ENCODE assay signal across 8 cellular contexts in genomic region chr6:135181333-135182119, GRCh38. TPM values are rescaled to one million over a fixed set of nuclear protein-coding genes. Genes with fewer than 3 reads are reported as not detected.
DNase-seq lines count a peak whose midpoint lies in the region; ATAC-seq lines count a peak whose summit lies in the region.

No MANE protein-coding gene starts in this region.

- H3K4me1 Mint-ChIP-seq in activated T-cell treated with anti-CD3 and anti-CD28 coated beads, Interleukin-2, amount 50 U/mL, for 4 hours (ENCODE audit: low read depth): peaks cover 29% of the 10 kb centered on the region
- H3K4me1 Mint-ChIP-seq in activated T-helper 2 cell treated with anti-CD3 and anti-CD28 coated beads, Interferon-gamma antibody, Interleukin-2, Interleukin-4, amounts not matched to agents 10 μg/mL and 5 μg/mL and 100 μg/mL, durations not matched to agents 14 hours and 24 hours and 36 hours (ENCODE audit: low read depth): peaks cover 45% of the 10 kb centered on the region

- H3K27ac Mint-ChIP-seq in activated T-helper 2 cell treated with anti-CD3 and anti-CD28 coated beads, Interferon-gamma antibody, Interleukin-2, Interleukin-4, amounts not matched to agents 10 μg/mL and 5 μg/mL and 100 μg/mL, durations not matched to agents 14 hours and 24 hours and 36 hours: peak overlapping the region; percentile 95

- no peak for ATAC-seq in activated T-cell treated with anti-CD3 and anti-CD28 coated beads, Interleukin-2, amount 50 U/mL, for 4 hours
- no peak for ATAC-seq in GM21390 (IDR thresholded peaks at IDR 0.05; ENCODE audit: unreplicated experiment)

- peak overlapping the region; percentile 63 to 72 (median 72) for H3K4me3 ChIP-seq in skeletal muscle tissue (ENCODE audit: low read length in 3 of 3)

- peak overlapping the region; percentile 94 for H3K4me3 Mint-ChIP-seq in activated T-cell treated with anti-CD3 and anti-CD28 coated beads, Interleukin-2, amount 50 U/mL, for 4 hours
- H3K4me3 Mint-ChIP-seq in activated T-helper 2 cell treated with anti-CD3 and anti-CD28 coated beads, Interferon-gamma antibody, Interleukin-2, Interleukin-4, amounts not matched to agents 10 μg/mL and 5 μg/mL and 100 μg/mL, durations not matched to agents 14 hours and 24 hours and 36 hours (ENCODE audit: low read depth): peak overlapping the region; percentile 97

- no peaks in the 10 kb centered on the region for H3K9me3 Mint-ChIP-seq in activated T-cell treated with anti-CD3 and anti-CD28 coated beads, Interleukin-2, amount 50 U/mL, for 4 hours
- H3K9me3 Mint-ChIP-seq in activated T-helper 2 cell treated with anti-CD3 and anti-CD28 coated beads, Interferon-gamma antibody, Interleukin-2, Interleukin-4, amounts not matched to agents 10 μg/mL and 5 μg/mL and 100 μg/mL, durations not matched to agents 14 hours and 24 hours and 36 hours: no peaks in the 10 kb centered on the region

- no peak overlapping the region for H3K27ac ChIP-seq in skeletal muscle tissue (ENCODE audit: low read depth, low read length)

- peaks cover 20 to 23% (median 21%) of the 10 kb centered on the region in 3 donors for H3K4me1 ChIP-seq in skeletal muscle tissue (ENCODE audit: control insufficient read depth in 3 of 3, insufficient read depth in 3 of 3, low read length in 3 of 3)

- peaks cover 20 to 45% (median 36%) of the 10 kb centered on the region in 3 donors for H3K27me3 ChIP-seq in skeletal muscle tissue (ENCODE audit: control insufficient read depth in 3 of 3, insufficient read depth in 3 of 3, low read length in 3 of 3)

- H3K27me3 Mint-ChIP-seq in activated T-cell treated with anti-CD3 and anti-CD28 coated beads, Interleukin-2, amount 50 U/mL, for 4 hours (ENCODE audit: low read depth): peaks cover 4% of the 10 kb centered on the region
- H3K27me3 Mint-ChIP-seq in activated T-helper 2 cell treated with anti-CD3 and anti-CD28 coated beads, Interferon-gamma antibody, Interleukin-2, Interleukin-4, amounts not matched to agents 10 μg/mL and 5 μg/mL and 100 μg/mL, durations not matched to agents 14 hours and 24 hours and 36 hours (ENCODE audit: low read depth): no peaks in the 10 kb centered on the region

- peak; percentile 9 for DNase-seq in activated T-cell treated with anti-CD3 and anti-CD28 coated beads, Interleukin-2, amount 50 U/mL, for 4 hours
- DNase-seq in activated T-cell treated with anti-CD3 and anti-CD28 coated beads, Interleukin-2, amount 50 U/mL, for 1 hour: no peak
- DNase-seq in NCI-H146 (lab: John Stamatoyannopoulos, UW): peak; percentile 70
- DNase-seq in activated T-helper 2 cell treated with anti-CD3 and anti-CD28 coated beads, Interferon-gamma antibody, Interleukin-2, Interleukin-4, amounts not matched to agents 10 μg/mL and 5 μg/mL and 100 μg/mL, durations not matched to agents 14 hours and 24 hours and 36 hours (ENCODE audit: low spot score): no peak
- peak; percentile 24 for DNase-seq in hepatic stellate cell (ENCODE audit: low spot score)
- DNase-seq in NCI-H2029 treated with DMSO at 0.1 percent for 48 hours (lab: John Stamatoyannopoulos, UW): no peak

- peaks cover 6% of the 10 kb centered on the region for H3K36me3 Mint-ChIP-seq in activated T-cell treated with anti-CD3 and anti-CD28 coated beads, Interleukin-2, amount 50 U/mL, for 4 hours (ENCODE audit: insufficient read depth)
- H3K36me3 Mint-ChIP-seq in activated T-helper 2 cell treated with anti-CD3 and anti-CD28 coated beads, Interferon-gamma antibody, Interleukin-2, Interleukin-4, amounts not matched to agents 10 μg/mL and 5 μg/mL and 100 μg/mL, durations not matched to agents 14 hours and 24 hours and 36 hours (ENCODE audit: low read depth): peaks cover 43% of the 10 kb centered on the region

- no peaks in the 10 kb centered on the region for H3K36me3 ChIP-seq in skeletal muscle tissue (ENCODE audit: control insufficient read depth in 3 of 3, insufficient read depth in 3 of 3, low read length in 3 of 3)

- intact Hi-C loops in activated T-helper 2 cell treated with anti-CD3 and anti-CD28 coated beads, Interferon-gamma antibody, Interleukin-2, Interleukin-4, amounts not matched to agents 10 μg/mL and 5 μg/mL and 100 μg/mL, durations not matched to agents 14 hours and 24 hours and 36 hours (cut with micrococcal nuclease): loop anchor here (2.0 to 10.0 kb wide), 8 partner anchors 15 to 1103 kb away; partner anchors contain the start of gene BCLAF1

- no peaks in the 10 kb centered on the region for H3K9me3 ChIP-seq in skeletal muscle tissue (ENCODE audit: control insufficient read depth in 3 of 3, low read length in 3 of 3)

- peak overlapping the region in 2 of 3 donors; percentile 41 to 52 for H3K9ac ChIP-seq in skeletal muscle tissue (ENCODE audit: low read depth in 1 of 3, low read length in 3 of 3)

RNA-seq across cellular contexts. Expression of gene MYB, which starts 0.4 kb away (rescaled TPM):
- total RNA-seq in activated T-cell treated with anti-CD3 and anti-CD28 coated beads, Interleukin-2, amount 50 U/mL, for 4 hours: 10 to 100 TPM in 2 of 3 donors, 1 to 10 TPM in 1; 9.5 to 15.2 (median 13.9) TPM
- total RNA-seq in activated T-helper 2 cell treated with anti-CD3 and anti-CD28 coated beads, Interferon-gamma antibody, Interleukin-2, Interleukin-4, amounts not matched to agents 10 μg/mL and 5 μg/mL and 100 μg/mL, durations not matched to agents 14 hours and 24 hours and 36 hours: 82.5 and 84.5 TPM in 2 replicates
- 0.52 TPM for total RNA-seq in skeletal muscle tissue

Comparison
In these comparisons a context has a peak if more than half of its experiments do, and no peak if none do; other contexts are left out.
1. DNase-seq: peak in activated T-cell treated with anti-CD3 and anti-CD28 coated beads, Interleukin-2, amount 50 U/mL, for 4 hours (single experiment), NCI-H146 (single experiment) and hepatic stellate cell (single experiment); none in activated T-cell treated with anti-CD3 and anti-CD28 coated beads, Interleukin-2, amount 50 U/mL, for 1 hour (single experiment), activated T-helper 2 cell treated with anti-CD3 and anti-CD28 coated beads, Interferon-gamma antibody, Interleukin-2, Interleukin-4, amounts not matched to agents 10 μg/mL and 5 μg/mL and 100 μg/mL, durations not matched to agents 14 hours and 24 hours and 36 hours (single experiment) and NCI-H2029 treated with DMSO at 0.1 percent for 48 hours (single experiment).